Comparison of ENCODE assay signal across 9 cellular contexts in genomic region chr5:32852535-32852934, GRCh38.
A peak's percentile ranks its signal among the peaks of the same experiment; 100 is the strongest.
DNase-seq lines count a peak whose midpoint lies in the region; ATAC-seq and TF ChIP-seq lines count a peak whose summit lies in the region.
"Had no signal": no experiment of that assay in that cellular context is flagged by ENCODE, and none has a peak within 500 bp of the region (broad histone marks: within the 10 kb centered on the region; RNA-seq: fewer than 3 reads in every experiment).

No MANE protein-coding gene starts in this region.

- no peak for TF ChIP-seq EP300 in esophagus muscularis mucosa (IDR thresholded peaks at IDR 0.05)

- no peak overlapping the region for H2AFZ ChIP-seq in OCI-LY7 (ENCODE audit: low read length)

- TF ChIP-seq CTCF in GM06990 (IDR thresholded peaks at IDR 0.05; ENCODE audit: insufficient read depth, low read length, poor library complexity, severe bottlenecking) (peak; percentile 30), OCI-LY7 (conservative IDR thresholded peaks at IDR 0.05; ENCODE audit: low read length) (peak; percentile 45), fibroblast of the aortic adventitia (IDR thresholded peaks at IDR 0.05; ENCODE audit: insufficient read depth, low read length) (peak; percentile 66), omental fat pad (IDR thresholded peaks at IDR 0.05) (no peak), esophagus muscularis mucosa (IDR thresholded peaks at IDR 0.05) (peak in 1 of 3 experiments; percentile 23)

- no peak overlapping the region for H3K27ac ChIP-seq in OCI-LY7 (ENCODE audit: low read depth, low read length, poor library complexity, severe bottlenecking)
- no peak overlapping the region for H3K27ac ChIP-seq in esophagus muscularis mucosa (replicated peaks in 1 of 4)

- POLR2A ChIA-PET in OCI-LY7 (lab: Charles Lee), result no interaction called here

- H3K79me2 ChIP-seq in OCI-LY7 (ENCODE audit: insufficient read depth, low read depth, low read length), result no peaks in the 10 kb centered on the region

- no peak overlapping the region for H3K4me2 ChIP-seq in OCI-LY7 (ENCODE audit: low read length)

- TF ChIP-seq POLR2A in esophagus muscularis mucosa (IDR thresholded peaks at IDR 0.05; ENCODE audit: low read depth), result no peak

- H3K4me3 ChIP-seq in GM06990 (replicated peaks; ENCODE audit: low read depth, low read length) (no peak overlapping the region), OCI-LY7 (ENCODE audit: low read depth, low read length, poor library complexity, severe bottlenecking) (no peak overlapping the region), fibroblast of the aortic adventitia (ENCODE audit: low read depth, low read length) (no peak overlapping the region), esophagus muscularis mucosa (no peak overlapping the region)

- no peak for DNase-seq in GM06990 (ENCODE audit: extremely low read depth, insufficient read length)
- no peak for DNase-seq in OCI-LY7 (ENCODE audit: low spot score)
- peak; percentile 84 for DNase-seq in fibroblast of the aortic adventitia (ENCODE audit: low read depth)
- no peak for DNase-seq in omental fat pad (ENCODE audit: low spot score)
- DNase-seq in esophagus muscularis mucosa (ENCODE audit: extremely low spot score), result no peak
- no peak for DNase-seq in NCI-H1417 (lab: John Stamatoyannopoulos, UW)
- DNase-seq: head of caudate nucleus had no signal

- 19% methylated on average over 6 of the region's 8 CpGs for WGBS in esophagus muscularis mucosa

- H3K9me3 ChIP-seq in OCI-LY7 (ENCODE audit: low read length), result no peaks in the 10 kb centered on the region
- peaks cover 0 to 6% (median 2%) of the 10 kb centered on the region in 4 donors for H3K9me3 ChIP-seq in esophagus muscularis mucosa

- no TSS peak for BruUV-seq in OCI-LY7 (replicated peaks; lab: Mats Ljungman, UMichigan)

- peak; percentile 44 for ATAC-seq in omental fat pad (ENCODE audit: low FRiP score)
- ATAC-seq in HG03039 (IDR thresholded peaks at IDR 0.05; ENCODE audit: unreplicated experiment), result no peak
- no peak for ATAC-seq in HG03520 (IDR thresholded peaks at IDR 0.05; ENCODE audit: unreplicated experiment)

- H3K27me3 ChIP-seq in GM06990 (replicated peaks; ENCODE audit: control insufficient read depth, insufficient read depth, low read length) (no peaks in the 10 kb centered on the region), esophagus muscularis mucosa (no peaks in the 10 kb centered on the region)

- H4K20me1 ChIP-seq in OCI-LY7 (ENCODE audit: insufficient read depth, low read length), result no peaks in the 10 kb centered on the region

- H3K36me3 ChIP-seq in GM06990 (ENCODE audit: control insufficient read depth, insufficient read depth, low read length) (no peaks in the 10 kb centered on the region), OCI-LY7 (ENCODE audit: insufficient read depth, low read length) (no peaks in the 10 kb centered on the region), esophagus muscularis mucosa (no peaks in the 10 kb centered on the region)

- CTCF ChIA-PET in OCI-LY7 (lab: Charles Lee; ENCODE audit: unreplicated experiment), result no interaction called here

- no peaks in the 10 kb centered on the region for H3K9me2 ChIP-seq in OCI-LY7 (ENCODE audit: insufficient read depth, low read length)

- intact Hi-C loops in OCI-LY7 (cut with micrococcal nuclease; ENCODE audit: unreplicated experiment), result no loop called here
- intact Hi-C loops in esophagus muscularis mucosa (cut with DNase I), result no loop called here

- H3K4me1 ChIP-seq in OCI-LY7 (ENCODE audit: insufficient read depth, low read length, poor library complexity, severe bottlenecking), result no peaks in the 10 kb centered on the region
- no peaks in the 10 kb centered on the region for H3K4me1 ChIP-seq in esophagus muscularis mucosa

Comparison
In these comparisons a context has a peak if more than half of its experiments do, and no peak if none do; other contexts are left out.
1. CTCF ChIP-seq: peak in GM06990 (single experiment), OCI-LY7 (single experiment) and fibroblast of the aortic adventitia (single experiment); none in omental fat pad (0 of 3).